Comparison of ENCODE assay signal across 14 cellular contexts in the genomic region with DNA sequence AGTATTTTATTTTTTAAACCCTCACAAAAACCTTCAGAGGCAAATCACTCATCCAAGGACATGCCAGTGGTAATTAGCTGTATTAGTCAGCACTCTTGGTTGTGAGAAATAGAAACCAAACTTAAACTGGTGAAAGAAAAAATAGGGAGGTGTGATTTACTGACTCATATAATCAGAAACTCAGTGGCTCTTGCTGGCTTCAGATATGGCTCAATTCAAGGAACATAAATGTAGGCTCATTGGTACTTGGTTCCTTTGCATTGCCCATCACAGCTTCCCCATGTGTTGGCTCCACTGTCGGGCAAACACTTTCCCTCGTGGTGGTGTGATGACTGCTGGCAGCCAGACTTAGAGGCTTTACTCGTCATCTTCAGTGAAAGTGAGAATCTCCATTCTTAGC.
DNase-seq lines count a peak whose midpoint lies in the region; ATAC-seq, FAIRE-seq and TF ChIP-seq lines count a peak whose summit lies in the region.
"Had no signal": no experiment of that assay in that cellular context is flagged by ENCODE, and none has a peak within 500 bp of the region (broad histone marks: within the 10 kb centered on the region; RNA-seq: fewer than 3 reads in every experiment).

No MANE protein-coding gene starts in this region.

- H3K79me2 ChIP-seq in KMS-11 (ENCODE audit: insufficient read depth, low read depth), result no peaks in the 10 kb centered on the region

- TF ChIP-seq CTCF in AG10803 (conservative IDR thresholded peaks at IDR 0.05; ENCODE audit: low read length) (no peak), KMS-11 (conservative IDR thresholded peaks at IDR 0.05; ENCODE audit: low read depth, low read length) (no peak), foreskin keratinocyte (conservative IDR thresholded peaks at IDR 0.05) (no peak), transverse colon (IDR thresholded peaks at IDR 0.05) (no peak)

- no peak overlapping the region for H3K9ac ChIP-seq in KMS-11
- H3K9ac ChIP-seq: SK-N-SH had no signal

- in situ Hi-C loops in transverse colon (cut with MboI; ENCODE audit: low pct_ligation_motif_present in 1 of 4, low pct_unique_long_range_greater_than_20kb in 1 of 4, low sequenced_read_pairs in 3 of 4), result loop anchor here (25.0 kb wide), 4 partner anchors 440 to 1210 kb away; no protein-coding TSS in a partner anchor

- H3K4me1 ChIP-seq in KMS-11 (ENCODE audit: low read depth, poor library complexity, severe bottlenecking) (peaks cover 15% of the 10 kb centered on the region), foreskin keratinocyte (peaks cover 7% of the 10 kb centered on the region), transverse colon (no peaks in the 10 kb centered on the region)

- WGBS in transverse colon (ENCODE audit: low coverage in 1 of 2), 2 donors, result 80 to 87% methylated on average over 1 to 3 of the region's 3 CpGs

- peak overlapping the region; percentile 25; the same call in 1 of the 2 replicates for H3K4me2 ChIP-seq in KMS-11
- H3K4me2 ChIP-seq: SK-N-SH had no signal

- TF ChIP-seq POLR2A in transverse colon (IDR thresholded peaks at IDR 0.05), result no peak

- no peak overlapping the region for H2AFZ ChIP-seq in KMS-11 (ENCODE audit: low read depth)

- H3K36me3 ChIP-seq in KMS-11 (ENCODE audit: insufficient read depth) (no peaks in the 10 kb centered on the region), transverse colon (no peaks in the 10 kb centered on the region)

- DNase-seq in AG10803 (ENCODE audit: low read depth) (peak; percentile 5), foreskin keratinocyte (peak; percentile 24 to 69), frontal cortex (ENCODE audit: low spot score in 2 of 2) (no peak), NCI-H187 (lab: John Stamatoyannopoulos, UW) (no peak), transverse colon (no peak)
- DNase-seq: activated CD4-positive, alpha-beta T cell treated with anti-CD3 and anti-CD28 coated beads for 48 hours; activated naive CD4-positive, alpha-beta T cell treated with anti-CD3 and anti-CD28 coated beads for 36 hours; SK-N-SH; stimulated activated CD4-positive, alpha-beta T cell treated with anti-CD3 and anti-CD28 coated beads, Interleukin-4, amount 100 ng/mL, for 1 hour had no signal

- peak; percentile 48 for ATAC-seq in GM21529 (IDR thresholded peaks at IDR 0.05; ENCODE audit: unreplicated experiment)
- peak; percentile 89 for ATAC-seq in foreskin keratinocyte
- no peak for ATAC-seq in HG02852 (IDR thresholded peaks at IDR 0.05; ENCODE audit: unreplicated experiment)
- ATAC-seq: K562 had no signal

- no peak for FAIRE-seq in frontal cortex (lab: Jason Lieb, UNC)
- FAIRE-seq: G401.6, K562 had no signal

- H3K4me3 ChIP-seq in AG10803 (ENCODE audit: low read length) (no peak overlapping the region), KMS-11 (IDR thresholded peaks at IDR 0.05; ENCODE audit: insufficient read depth, low read depth, low read length) (no peak overlapping the region), transverse colon (no peak overlapping the region)
- H3K4me3 ChIP-seq: K562 had no signal

- no peaks in the 10 kb centered on the region for H4K20me1 ChIP-seq in KMS-11 (ENCODE audit: insufficient read depth)

- no peak for TF ChIP-seq EP300 in transverse colon (IDR thresholded peaks at IDR 0.05; ENCODE audit: low read depth)

- no peaks in the 10 kb centered on the region for H3K9me3 ChIP-seq in transverse colon
- H3K9me3 ChIP-seq: SK-N-SH had no signal

- no peak overlapping the region; the same call in 1 of the 2 replicates for H3K27ac ChIP-seq in KMS-11
- H3K27ac ChIP-seq in foreskin keratinocyte, result peak overlapping the region; percentile 45
- peak overlapping the region in 2 of 4 donors; percentile 26 to 36 for H3K27ac ChIP-seq in transverse colon

- intact Hi-C loops in transverse colon (cut with DNase I; ENCODE audit: low total_unique reads), result no loop called here

- H3K27me3 ChIP-seq in KMS-11 (ENCODE audit: insufficient read depth, low read depth), result no peaks in the 10 kb centered on the region
- no peaks in the 10 kb centered on the region for H3K27me3 ChIP-seq in foreskin keratinocyte
- H3K27me3 ChIP-seq in transverse colon, result no peaks in the 10 kb centered on the region

Comparison
In these comparisons a context has a peak if more than half of its experiments do, and no peak if none do; other contexts are left out.
1. DNase-seq: peak in AG10803 (single experiment) and foreskin keratinocyte (2 of 2); none in frontal cortex (0 of 2), NCI-H187 (0 of 2) and transverse colon (single experiment).